In genomic region chr14:103879118-103879569, GRCh38 we compare ENCODE assay signal across 16 cellular contexts. TPM values are rescaled to one million over a fixed set of nuclear protein-coding genes. Genes with fewer than 3 reads are reported as not detected.
A peak's percentile ranks its signal among the peaks of the same experiment; 100 is the strongest.
DNase-seq lines count a peak whose midpoint lies in the region; ATAC-seq, FAIRE-seq and TF ChIP-seq lines count a peak whose summit lies in the region.
"Had no signal": no experiment of that assay in that cellular context is flagged by ENCODE, and none has a peak within 500 bp of the region (broad histone marks: within the 10 kb centered on the region; RNA-seq: fewer than 3 reads in every experiment).

No MANE protein-coding gene starts in this region.

- peak overlapping the region; percentile 90 for H2AFZ ChIP-seq in GM23338
- no peak overlapping the region for H2AFZ ChIP-seq in H1 (ENCODE audit: low read length)

- no peaks in the 10 kb centered on the region for H3K79me1 ChIP-seq in H1 (ENCODE audit: low read depth, low read length)

- TF ChIP-seq RAD21 in H1 (IDR thresholded peaks at IDR 0.05 in 1 of 2, conservative IDR thresholded peaks at IDR 0.05 in 1 of 2; ENCODE audit: low read depth in 2 of 2, low read length in 2 of 2), result no peak

- no peak overlapping the region; the same call in 1 of the 2 replicates for H4K8ac ChIP-seq in H1 (ENCODE audit: extremely low read depth, insufficient read depth, low read length)

- no peaks in the 10 kb centered on the region for H3K79me2 ChIP-seq in GM23338 (replicated peaks; ENCODE audit: insufficient read depth)
- H3K79me2 ChIP-seq in H1 (ENCODE audit: control insufficient read depth in 1 of 2, insufficient read depth in 2 of 2, low read length in 2 of 2), result no peaks in the 10 kb centered on the region

- no peak overlapping the region for H3K4ac ChIP-seq in H1 (replicated peaks; ENCODE audit: insufficient read length, low read depth, low read length)

- no peak overlapping the region for H2BK15ac ChIP-seq in H1 (ENCODE audit: low read length)

- H3K18ac ChIP-seq in H1 (ENCODE audit: extremely low read depth, low read length), result no peak overlapping the region

- no peak overlapping the region for H3K9ac ChIP-seq in H1 (replicated peaks in 1 of 4; ENCODE audit: extremely low read depth in 1 of 4, low read depth in 3 of 4, low read length in 3 of 4)

- H3K4me2 ChIP-seq in GM23338 (peak overlapping the region; percentile 66; the same call in 1 of the 2 replicates), H1 (ENCODE audit: insufficient read depth in 1 of 2, low read depth in 2 of 2, low read length in 2 of 2) (no peak overlapping the region)

- no peak overlapping the region for H3K56ac ChIP-seq in H1 (replicated peaks; ENCODE audit: insufficient read length, low read depth, low read length)

- no peak overlapping the region for H3K23ac ChIP-seq in H1 (ENCODE audit: insufficient read length)

- no peaks in the 10 kb centered on the region for H3K9me3 ChIP-seq in H1 (ENCODE audit: insufficient read depth in 2 of 2, low read depth in 1 of 2, low read length in 1 of 2)

- H2BK120ac ChIP-seq in H1 (replicated peaks; ENCODE audit: low read depth, low read length), result no peak overlapping the region

- no peak overlapping the region for H2BK5ac ChIP-seq in H1 (ENCODE audit: low read depth, low read length)

- no peaks in the 10 kb centered on the region for H3K9me2 ChIP-seq in GM23338 (ENCODE audit: insufficient read depth)

- H3K27ac ChIP-seq in C4-2B (peak overlapping the region; percentile 80), GM23338 (ENCODE audit: low read depth) (no peak overlapping the region), H1 (ENCODE audit: low read depth, low read length) (no peak overlapping the region)

- peaks cover 8% of the 10 kb centered on the region for H3K4me1 ChIP-seq in GM23338 (ENCODE audit: insufficient read depth)
- peaks cover 11 to 18% (median 12%) of the 10 kb centered on the region in 4 experiments for H3K4me1 ChIP-seq in H1 (replicated peaks in 1 of 4; ENCODE audit: control insufficient read depth in 3 of 4, insufficient read depth in 4 of 4, low read length in 3 of 4)

- peaks cover 6% of the 10 kb centered on the region; the same call in 1 of the 2 replicates for H3K23me2 ChIP-seq in H1 (ENCODE audit: low read depth, low read length)

- no peak overlapping the region for H2AK5ac ChIP-seq in H1 (ENCODE audit: low read depth, low read length)

- H3K27me3 ChIP-seq in GM23338 (ENCODE audit: insufficient read depth) (no peaks in the 10 kb centered on the region), H1 (replicated peaks in 1 of 4; ENCODE audit: control insufficient read depth in 3 of 4, extremely low read depth in 1 of 4, insufficient read depth in 3 of 4, low read length in 3 of 4) (no peaks in the 10 kb centered on the region)

- no peak for TF ChIP-seq CTCF in C4-2B (conservative IDR thresholded peaks at IDR 0.05)
- no peak for TF ChIP-seq CTCF in GM23338 (conservative IDR thresholded peaks at IDR 0.05; ENCODE audit: low read depth in 2 of 2)
- TF ChIP-seq CTCF in H1 (IDR thresholded peaks at IDR 0.05; ENCODE audit: control extremely low read depth in 1 of 3, insufficient read depth in 1 of 3, low read depth in 1 of 3, low read length in 3 of 3), result no peak
- TF ChIP-seq CTCF in nephron (IDR thresholded peaks at IDR 0.05; ENCODE audit: unreplicated experiment in 3 of 3), result no peak

- no peak for TF ChIP-seq EP300 in H1 (IDR thresholded peaks at IDR 0.05; ENCODE audit: borderline replicate concordance in 1 of 2, low read depth in 2 of 2, low read length in 2 of 2)

- no peaks in the 10 kb centered on the region for H3K36me3 Mint-ChIP-seq in GM23338 (ENCODE audit: low read depth)
- no peaks in the 10 kb centered on the region for H3K36me3 Mint-ChIP-seq in nephron (ENCODE audit: low read depth)
- H3K36me3 Mint-ChIP-seq: IgD-negative memory B cell, mesothelial cell of epicardium had no signal

- H4K20me1 ChIP-seq in GM23338 (replicated peaks; ENCODE audit: insufficient read depth), result no peaks in the 10 kb centered on the region
- H4K20me1 ChIP-seq in H1 (replicated peaks in 1 of 2; ENCODE audit: control insufficient read depth in 1 of 2, insufficient read depth in 2 of 2, low read length in 2 of 2), result no peaks in the 10 kb centered on the region

- no peak for FAIRE-seq in H1 (lab: Jason Lieb, UNC)
- FAIRE-seq in H54 (lab: Jason Lieb, UNC), result no peak

- no peak overlapping the region for H3K27ac Mint-ChIP-seq in GM23338
- peak overlapping the region; percentile 29 to 90 (median 41) for H3K27ac Mint-ChIP-seq in nephron
- H3K27ac Mint-ChIP-seq: mesothelial cell of epicardium had no signal

- no peaks in the 10 kb centered on the region for H3F3A ChIP-seq in GM23338 (replicated peaks; ENCODE audit: low read depth)

- H3K9me3 Mint-ChIP-seq in GM23338 (no peaks in the 10 kb centered on the region; the same call in 2 of the 3 replicates), nephron (no peaks in the 10 kb centered on the region)
- H3K9me3 Mint-ChIP-seq: IgD-negative memory B cell, mesothelial cell of epicardium had no signal

- no peak overlapping the region for H3K4me3 ChIP-seq in GM23338
- no peak overlapping the region for H3K4me3 ChIP-seq in H1 (ENCODE audit: extremely low read depth in 1 of 4, insufficient read depth in 2 of 4, low read depth in 3 of 4, low read length in 4 of 4)
- H3K4me3 ChIP-seq: SK-N-MC had no signal

- TF ChIP-seq POLR2A in H1 (IDR thresholded peaks at IDR 0.05; ENCODE audit: control extremely low read depth in 1 of 2, low read depth in 2 of 2, low read length in 2 of 2), result no peak
- no peak for TF ChIP-seq POLR2A in H54 (IDR thresholded peaks at IDR 0.05; ENCODE audit: low read depth, low read length)

- DNase-seq in GM23338 (ENCODE audit: low spot score) (no peak), H1 (ENCODE audit: low read depth in 1 of 2, low spot score in 2 of 2) (no peak), G401 (ENCODE audit: low spot score) (no peak), H54 (ENCODE audit: insufficient read length, low spot score) (no peak), globus pallidus (ENCODE audit: low spot score) (no peak)
- DNase-seq: activated CD4-positive, CD25-positive, alpha-beta regulatory T cell; activated effector memory CD4-positive, alpha-beta T cell treated with Interleukin-2 at 50 U/mL for 16 hours; central memory CD4-positive, alpha-beta T cell; NCI-H1417 treated with DMSO at 0.1 percent for 48 hours; retina had no signal

- H4K5ac ChIP-seq in H1 (ENCODE audit: insufficient read length, low read depth, low read length), result no peak overlapping the region

- 89% methylated on average over 16 of the region's 16 CpGs; no CpG with 5 or more reads in 1 of the 2 experiments for WGBS in H1 (ENCODE audit: extremely low coverage in 1 of 2, insufficient coverage in 1 of 2, insufficient read length in 1 of 2, insufficient replicate concordance in 2 of 2, low coverage in 1 of 2, low lambda C conversion rate in 2 of 2, missing lambda C conversion rate in 1 of 2), 2 experiments

- no peak overlapping the region for H2BK20ac ChIP-seq in H1 (ENCODE audit: low read length)

- POLR2A ChIA-PET in H1 (lab: Charles Lee; ENCODE audit: partially characterized antibody), result interaction anchor here (0.6 to 1.4 kb wide), 2 partner anchors 10 to 23 kb away, joined by 3 to 6 read pairs; no protein-coding TSS in a partner anchor

- ATAC-seq in GM23338 (no peak), HG02623 (IDR thresholded peaks at IDR 0.05; ENCODE audit: unreplicated experiment) (no peak)

- H3K36me3 ChIP-seq in GM23338 (ENCODE audit: insufficient read depth), result no peaks in the 10 kb centered on the region
- no peaks in the 10 kb centered on the region for H3K36me3 ChIP-seq in H1 (ENCODE audit: control insufficient read depth in 2 of 4, insufficient read depth in 4 of 4, low read length in 3 of 4)

- H3K4me1 Mint-ChIP-seq in GM23338 (peaks cover 17% of the 10 kb centered on the region), nephron (peaks cover 28% of the 10 kb centered on the region)

- peak overlapping the region; percentile 20; the same call in 1 of the 2 replicates for H2BK12ac ChIP-seq in H1 (ENCODE audit: low read depth, low read length)

- H3K14ac ChIP-seq in H1 (ENCODE audit: insufficient read length), result no peak overlapping the region

- peak overlapping the region; percentile 34 for H4K91ac ChIP-seq in H1 (replicated peaks; ENCODE audit: insufficient read length, low read length)

- in situ Hi-C loops in G401 (cut with HindIII; ENCODE audit: low sequenced_read_pairs), result no loop called here

- peaks cover 8% of the 10 kb centered on the region for H3K27me3 Mint-ChIP-seq in GM23338 (ENCODE audit: insufficient read depth, low read depth, poor library complexity)
- H3K27me3 Mint-ChIP-seq in nephron (ENCODE audit: low read depth), result peaks cover 5% of the 10 kb centered on the region

- CTCF ChIA-PET in H1 (lab: Charles Lee; ENCODE audit: partially characterized antibody), result interaction anchor here (0.8 to 2.2 kb wide), 9 partner anchors 12 to 88 kb away, joined by 3 to 8 read pairs (median 4); no protein-coding TSS in a partner anchor

- no peak overlapping the region for H3K4me3 Mint-ChIP-seq in GM23338
- H3K4me3 Mint-ChIP-seq in nephron, result no peak overlapping the region
- H3K4me3 Mint-ChIP-seq: mesothelial cell of epicardium had no signal

RNA-seq across cellular contexts. Expression of gene PPP1R13B, which starts 31.8 kb away (rescaled TPM):
- total RNA-seq in GM23338 (2014; rRNA removed; shearing (Covaris generic)), result 6.5 and 8.5 TPM in 2 replicates
- polyA plus RNA-seq in GM23338 (2016; fragmentation: Nextera tagmentation; extraction: Ambion mirVana) (2.0 and 3.8 TPM in 2 replicates), H1 (2011; rRNA removed) (2.6 and 4.5 TPM in 2 replicates)
- 8.9 and 9.7 TPM in 2 replicates for total RNA-seq in H1 (2021; fragmentation: NEBNext Ultra II Directional; extraction: Animal tissue kit (Norgen Biotek cat#: 25700))
- 2.7 TPM for polyA plus RNA-seq in H1 (2011; cell fraction: cytosol; rRNA removed)
- 9.9 TPM for polyA plus RNA-seq in H1 (2011; cell fraction: nucleus; rRNA removed)
- 5.3 to 8.0 TPM (median 5.5 TPM) in 4 replicates for polyA plus RNA-seq in H1 (2012, experiment 1 of 2)
- 2.4 TPM for polyA plus RNA-seq in H1 (2012, experiment 2 of 2)
- 4.8 TPM for polyA plus RNA-seq in H1 (2013, experiment 1 of 2)
- 5.1 TPM for polyA plus RNA-seq in H1 (2013, experiment 2 of 2)
- 5.4 and 9.3 TPM in 2 replicates for polyA minus RNA-seq in H1 (2011; rRNA and poly(A)+ RNA removed)
- polyA minus RNA-seq in H1 (2011; cell fraction: cytosol; rRNA and poly(A)+ RNA removed), result 5.7 TPM
- polyA minus RNA-seq in H1 (2011; cell fraction: nucleus; rRNA and poly(A)+ RNA removed), result 7.7 TPM
- 9.4 and 12.8 TPM in 2 replicates for total RNA-seq in G401 (2014; rRNA removed; shearing (Covaris generic))

RNA-seq across cellular contexts. Expression of gene TDRD9, which starts 49.1 kb away (rescaled TPM):
- total RNA-seq in GM23338 (2014; rRNA removed; shearing (Covaris generic)), result not detected in 2 replicates
- polyA plus RNA-seq in GM23338 (2016; fragmentation: Nextera tagmentation; extraction: Ambion mirVana) (0.24 TPM in 1 of 2 replicates, not detected in the other), H1 (2011; rRNA removed) (not detected in 2 replicates)
- total RNA-seq in H1 (2021; fragmentation: NEBNext Ultra II Directional; extraction: Animal tissue kit (Norgen Biotek cat#: 25700)), result not detected in 2 replicates
- 0.03 TPM for polyA plus RNA-seq in H1 (2011; cell fraction: cytosol; rRNA removed)
- not detected for polyA plus RNA-seq in H1 (2011; cell fraction: nucleus; rRNA removed)
- polyA plus RNA-seq in H1 (2012, experiment 1 of 2), result not detected in 4 replicates
- not detected for polyA plus RNA-seq in H1 (2012, experiment 2 of 2)
- under 0.01 TPM for polyA plus RNA-seq in H1 (2013, experiment 1 of 2)
- 0.02 TPM for polyA plus RNA-seq in H1 (2013, experiment 2 of 2)
- polyA minus RNA-seq in H1 (2011; rRNA and poly(A)+ RNA removed), result 0.16 TPM in 1 of 2 replicates, not detected in the other
- polyA minus RNA-seq in H1 (2011; cell fraction: cytosol; rRNA and poly(A)+ RNA removed), result not detected
- 0.20 TPM for polyA minus RNA-seq in H1 (2011; cell fraction: nucleus; rRNA and poly(A)+ RNA removed)
- not detected in 2 replicates for total RNA-seq in G401 (2014; rRNA removed; shearing (Covaris generic))
- total RNA-seq: mesothelial cell of epicardium had no signal
